In genomic region chr17:72334205-72334604, GRCh38 we compare ENCODE assay signal across 20 cellular contexts.
DNase-seq lines count a peak whose midpoint lies in the region; ATAC-seq and TF ChIP-seq lines count a peak whose summit lies in the region.
"Had no signal": no experiment of that assay in that cellular context is flagged by ENCODE, and none has a peak within 500 bp of the region (broad histone marks: within the 10 kb centered on the region; RNA-seq: fewer than 3 reads in every experiment).

No MANE protein-coding gene starts in this region.

- no peak for TF ChIP-seq CTCF in epithelial cell of esophagus (IDR thresholded peaks at IDR 0.05; ENCODE audit: insufficient read depth, low read depth, low read length, missing control alignments)

- no peaks in the 10 kb centered on the region for H3K4me1 Mint-ChIP-seq in stimulated activated effector memory CD8-positive, alpha-beta T cell treated with anti-CD3 and anti-CD28 coated beads, Interleukin-12 subunit alpha, Interleukin-12 subunit beta, amount 100 ng/mL, for 72 hours
- no peaks in the 10 kb centered on the region for H3K4me1 Mint-ChIP-seq in activated CD4-positive, alpha-beta memory T cell treated with anti-CD3 and anti-CD28 coated beads, Interleukin-2, amount 10 ng/mL, durations not matched to agents 7 days and 5 days
- H3K4me1 Mint-ChIP-seq: CD14-positive monocyte, naive B cell had no signal

- ATAC-seq in stimulated activated effector memory CD8-positive, alpha-beta T cell treated with anti-CD3 and anti-CD28 coated beads, Interleukin-12 subunit alpha, Interleukin-12 subunit beta, amount 100 ng/mL, for 72 hours: no peak
- no peak for ATAC-seq in GM21619 (IDR thresholded peaks at IDR 0.05; ENCODE audit: unreplicated experiment)
- ATAC-seq: K562, Panc1 had no signal

- no peak overlapping the region for H3K4me3 Mint-ChIP-seq in stimulated activated effector memory CD8-positive, alpha-beta T cell treated with anti-CD3 and anti-CD28 coated beads, Interleukin-12 subunit alpha, Interleukin-12 subunit beta, amount 100 ng/mL, for 72 hours
- H3K4me3 Mint-ChIP-seq in activated CD4-positive, alpha-beta memory T cell treated with anti-CD3 and anti-CD28 coated beads, Interleukin-2, amount 10 ng/mL, durations not matched to agents 7 days and 5 days: no peak overlapping the region
- H3K4me3 Mint-ChIP-seq: CD14-positive monocyte had no signal

- H3K27ac Mint-ChIP-seq in stimulated activated effector memory CD8-positive, alpha-beta T cell treated with anti-CD3 and anti-CD28 coated beads, Interleukin-12 subunit alpha, Interleukin-12 subunit beta, amount 100 ng/mL, for 72 hours: no peak overlapping the region
- H3K27ac Mint-ChIP-seq in activated CD4-positive, alpha-beta memory T cell treated with anti-CD3 and anti-CD28 coated beads, Interleukin-2, amount 10 ng/mL, durations not matched to agents 7 days and 5 days: no peak overlapping the region
- H3K27ac Mint-ChIP-seq: activated T-helper 2 cell treated with anti-CD3 and anti-CD28 coated beads, Interferon-gamma antibody, Interleukin-2, Interleukin-4, amounts not matched to agents 10 μg/mL and 5 μg/mL and 100 μg/mL, durations not matched to agents 14 hours and 24 hours and 36 hours; naive B cell; progenitor cell of endocrine pancreas had no signal

- peak; percentile 62 for DNase-seq in Daoy (ENCODE audit: low read depth)
- peak; percentile 94 for DNase-seq in LHCN-M2 (ENCODE audit: low read depth)
- DNase-seq in epithelial cell of esophagus (ENCODE audit: low read depth): peak; percentile 52
- peak; percentile 74 for DNase-seq in non-pigmented ciliary epithelial cell (ENCODE audit: low read depth)
- DNase-seq in stimulated activated effector memory CD8-positive, alpha-beta T cell treated with anti-CD3 and anti-CD28 coated beads, Interleukin-12 subunit alpha, Interleukin-12 subunit beta, amount 100 ng/mL, for 72 hours (ENCODE audit: low spot score in 2 of 2): no peak
- DNase-seq in mesenteric fat pad (ENCODE audit: low spot score): no peak
- no peak for DNase-seq in activated CD4-positive, alpha-beta memory T cell treated with anti-CD3 and anti-CD28 coated beads, Interleukin-2, amount 10 ng/mL, durations not matched to agents 7 days and 5 days
- DNase-seq: activated CD8-positive, alpha-beta memory T cell treated with anti-CD3 and anti-CD28 coated beads for 24 hours; cortex of kidney; DMS79; left ventricle myocardium inferior; naive B cell; NCI-H1105; stimulated activated CD4-positive, alpha-beta T cell treated with anti-CD3 and anti-CD28 coated beads, Interleukin-15, amount 100 ng/mL, for 24 hours had no signal

- H3K4me3 ChIP-seq in epithelial cell of esophagus (ENCODE audit: low read length): no peak overlapping the region
- H3K4me3 ChIP-seq: K562, left ventricle myocardium inferior had no signal

- H3K9me3 Mint-ChIP-seq in stimulated activated effector memory CD8-positive, alpha-beta T cell treated with anti-CD3 and anti-CD28 coated beads, Interleukin-12 subunit alpha, Interleukin-12 subunit beta, amount 100 ng/mL, for 72 hours: peaks cover 5% of the 10 kb centered on the region
- peaks cover 2% of the 10 kb centered on the region for H3K9me3 Mint-ChIP-seq in activated CD4-positive, alpha-beta memory T cell treated with anti-CD3 and anti-CD28 coated beads, Interleukin-2, amount 10 ng/mL, durations not matched to agents 7 days and 5 days
- H3K9me3 Mint-ChIP-seq: activated T-helper 2 cell treated with anti-CD3 and anti-CD28 coated beads, Interferon-gamma antibody, Interleukin-2, Interleukin-4, amounts not matched to agents 10 μg/mL and 5 μg/mL and 100 μg/mL, durations not matched to agents 14 hours and 24 hours and 36 hours had no signal

- POLR2A ChIA-PET in activated CD4-positive, alpha-beta memory T cell treated with anti-CD3 and anti-CD28 coated beads, Interleukin-2, amount 10 ng/mL, durations not matched to agents 7 days and 5 days (lab: Charles Lee): no interaction called here

- no peaks in the 10 kb centered on the region for H3K36me3 Mint-ChIP-seq in stimulated activated effector memory CD8-positive, alpha-beta T cell treated with anti-CD3 and anti-CD28 coated beads, Interleukin-12 subunit alpha, Interleukin-12 subunit beta, amount 100 ng/mL, for 72 hours
- H3K36me3 Mint-ChIP-seq in activated CD4-positive, alpha-beta memory T cell treated with anti-CD3 and anti-CD28 coated beads, Interleukin-2, amount 10 ng/mL, durations not matched to agents 7 days and 5 days (ENCODE audit: low read depth): no peaks in the 10 kb centered on the region
- H3K36me3 Mint-ChIP-seq: CD14-positive monocyte, naive B cell had no signal

- CTCF ChIA-PET in activated CD4-positive, alpha-beta memory T cell treated with anti-CD3 and anti-CD28 coated beads, Interleukin-2, amount 10 ng/mL, durations not matched to agents 7 days and 5 days (lab: Charles Lee): no interaction called here

- H3K27me3 Mint-ChIP-seq in activated CD4-positive, alpha-beta memory T cell treated with anti-CD3 and anti-CD28 coated beads, Interleukin-2, amount 10 ng/mL, durations not matched to agents 7 days and 5 days: peaks cover 2% of the 10 kb centered on the region

Comparison
In these comparisons a context has a peak if more than half of its experiments do, and no peak if none do; other contexts are left out.
1. DNase-seq: peak in Daoy (single experiment), LHCN-M2 (single experiment), epithelial cell of esophagus (single experiment) and non-pigmented ciliary epithelial cell (single experiment); none in stimulated activated effector memory CD8-positive, alpha-beta T cell treated with anti-CD3 and anti-CD28 coated beads, Interleukin-12 subunit alpha, Interleukin-12 subunit beta, amount 100 ng/mL, for 72 hours (0 of 2), mesenteric fat pad (single experiment) and activated CD4-positive, alpha-beta memory T cell treated with anti-CD3 and anti-CD28 coated beads, Interleukin-2, amount 10 ng/mL, durations not matched to agents 7 days and 5 days (single experiment).